ENCODE assay signal across 9 cellular contexts in genomic region chr9:91037511-91038482, GRCh38.
A peak's percentile ranks its signal among the peaks of the same experiment; 100 is the strongest.
DNase-seq lines count a peak whose midpoint lies in the region; ATAC-seq and TF ChIP-seq lines count a peak whose summit lies in the region.
"Had no signal": no experiment of that assay in that cellular context is flagged by ENCODE, and none has a peak within 500 bp of the region (broad histone marks: within the 10 kb centered on the region; RNA-seq: fewer than 3 reads in every experiment).

No MANE protein-coding gene starts in this region.

- intact Hi-C loops in PC-3 (cut with micrococcal nuclease) = loop anchor here (1.0 to 2.0 kb wide), 2 partner anchors 123 to 389 kb away; no protein-coding TSS in a partner anchor
- intact Hi-C loops in natural killer cell (cut with micrococcal nuclease) = loop anchor here (2.0 to 5.0 kb wide), 4 partner anchors 215 to 690 kb away; no protein-coding TSS in a partner anchor

- no peaks in the 10 kb centered on the region for H4K20me1 ChIP-seq in PC-3 (ENCODE audit: low read length)

- H3K27me3 ChIP-seq in PC-3 (ENCODE audit: low read length) = no peaks in the 10 kb centered on the region

- H3K79me2 ChIP-seq in PC-3 (ENCODE audit: low read length) = no peaks in the 10 kb centered on the region

- no peaks in the 10 kb centered on the region for H3K9me3 ChIP-seq in PC-3 (ENCODE audit: low read length)

- H3F3A ChIP-seq in PC-3 (ENCODE audit: low read length, unreplicated experiment) = no peaks in the 10 kb centered on the region

- no peak for TF ChIP-seq CTCF in PC-3 (conservative IDR thresholded peaks at IDR 0.05; ENCODE audit: low read depth, low read length)
- TF ChIP-seq CTCF in natural killer cell (IDR thresholded peaks at IDR 0.05) = peak; percentile 9

- H3K9me2 ChIP-seq in PC-3 (replicated peaks; ENCODE audit: low read length) = no peaks in the 10 kb centered on the region

- H3K27ac Mint-ChIP-seq in effector memory CD8-positive, alpha-beta T cell = peak overlapping the region in 1 of 2 donors; percentile 53
- peak overlapping the region in 1 of 2 donors; percentile 71 for H3K27ac Mint-ChIP-seq in natural killer cell

- peaks cover 16 to 25% of the 10 kb centered on the region in 2 donors for H3K4me1 Mint-ChIP-seq in effector memory CD8-positive, alpha-beta T cell (ENCODE audit: low read depth in 2 of 2)
- peaks cover 37 to 47% of the 10 kb centered on the region in 2 donors for H3K4me1 Mint-ChIP-seq in natural killer cell

- H3K9me3 Mint-ChIP-seq in effector memory CD8-positive, alpha-beta T cell = no peaks in the 10 kb centered on the region
- no peaks in the 10 kb centered on the region for H3K9me3 Mint-ChIP-seq in natural killer cell

- ATAC-seq in PC-3 = peak; percentile 64
- ATAC-seq in effector memory CD8-positive, alpha-beta T cell (replicated peaks) = no peak
- no peak for ATAC-seq in natural killer cell
- no peak for ATAC-seq in HG03108 (IDR thresholded peaks at IDR 0.05; ENCODE audit: unreplicated experiment)
- no peak for ATAC-seq in HG02642 (IDR thresholded peaks at IDR 0.05; ENCODE audit: poor library complexity, unreplicated experiment)

- H3K36me3 Mint-ChIP-seq in effector memory CD8-positive, alpha-beta T cell (ENCODE audit: insufficient read depth) = no peaks in the 10 kb centered on the region
- no peaks in the 10 kb centered on the region for H3K36me3 Mint-ChIP-seq in natural killer cell

- peak overlapping the region; percentile 56 for H3K9ac ChIP-seq in PC-3 (ENCODE audit: low read length)

- H3K27ac ChIP-seq in PC-3 (ENCODE audit: low read length) = peak overlapping the region; percentile 88
- H3K27ac ChIP-seq: HL-60 had no signal

- DNase-seq in COLO668 (lab: John Stamatoyannopoulos, UW; ENCODE audit: unreplicated experiment) (peak; percentile 38), PC-3 (peak; percentile 67), natural killer cell (no peak), HUDEP-2 (lab: John Stamatoyannopoulos, UW; ENCODE audit: unreplicated experiment in 76 of 76) (no peak), NCI-H1930 (lab: John Stamatoyannopoulos, UW) (no peak)
- DNase-seq in effector memory CD8-positive, alpha-beta T cell = no peak

- peak overlapping the region; percentile 39 for H2AFZ ChIP-seq in PC-3 (ENCODE audit: low read length)

- peak overlapping the region; percentile 50 for H3K4me2 ChIP-seq in PC-3 (ENCODE audit: low read length)

- no peak overlapping the region; the same call in 1 of the 2 replicates for H3K4me3 ChIP-seq in PC-3 (ENCODE audit: low read length)

- H3K4me1 ChIP-seq in PC-3 (ENCODE audit: insufficient read depth, low read length) = peaks cover 27% of the 10 kb centered on the region

- H3K27me3 Mint-ChIP-seq in effector memory CD8-positive, alpha-beta T cell = no peaks in the 10 kb centered on the region
- H3K27me3 Mint-ChIP-seq in natural killer cell (ENCODE audit: low read depth in 2 of 2) = peaks cover 0 to 4% of the 10 kb centered on the region in 2 donors

- no peaks in the 10 kb centered on the region for H3K36me3 ChIP-seq in PC-3 (ENCODE audit: low read depth, low read length)

- BruUV-seq in PC-3 (replicated peaks; lab: Mats Ljungman, UMichigan) = no TSS peak

- H3K4me3 Mint-ChIP-seq in effector memory CD8-positive, alpha-beta T cell = peak overlapping the region; percentile 4 to 67
- peak overlapping the region; percentile 69 for H3K4me3 Mint-ChIP-seq in natural killer cell

- CTCF ChIA-PET in PC-3 (lab: Charles Lee) = interaction anchor here (0.6 kb wide), 2 partner anchors 104 to 248 kb away, joined by 3 to 8 read pairs; no protein-coding TSS in a partner anchor

- POLR2A ChIA-PET in PC-3 (lab: Charles Lee; ENCODE audit: unreplicated experiment) = interaction anchor here (0.6 kb wide), 1 partner anchor 93 kb away, joined by 3 read pairs; no protein-coding TSS in a partner anchor

Comparison
In these comparisons a context has a peak if more than half of its experiments do, and no peak if none do; other contexts are left out.
1. DNase-seq: peak in COLO668 (single experiment) and PC-3 (single experiment); none in effector memory CD8-positive, alpha-beta T cell (0 of 3), natural killer cell (single experiment), HUDEP-2 (0 of 76) and NCI-H1930 (0 of 2).